ENCODE assay signal across 19 cellular contexts in genomic region chr16:375212-375611, GRCh38. TPM values are rescaled to one million over a fixed set of nuclear protein-coding genes. Genes with fewer than 3 reads are reported as not detected.
A peak's percentile ranks its signal among the peaks of the same experiment; 100 is the strongest.
DNase-seq lines count a peak whose midpoint lies in the region; ATAC-seq and TF ChIP-seq lines count a peak whose summit lies in the region.
"Had no signal": no experiment of that assay in that cellular context is flagged by ENCODE, and none has a peak within 500 bp of the region (broad histone marks: within the 10 kb centered on the region; RNA-seq: fewer than 3 reads in every experiment).

No MANE protein-coding gene starts in this region.

- DNase-seq in Right ventricle myocardium inferior (ENCODE audit: missing footprints) (peak; percentile 4), right atrium auricular region (ENCODE audit: low spot score) (no peak), IMR-90 (no peak), spleen (peak; percentile 66), immature natural killer cell (no peak), coronary artery (ENCODE audit: low spot score) (no peak)
- DNase-seq: 8988T; ACHN; BE2C; C1 segment of cervical spinal cord; CD4-positive, alpha-beta memory T cell; CD4-positive, CD25-positive, alpha-beta regulatory T cell; CD8-positive, alpha-beta memory T cell; COR-L47; DMS 273 treated with DMSO at 0.1 percent for 48 hours; DMS79 treated with DMSO at 0.1 percent for 48 hours; GF-D8 had no signal

- H4K91ac ChIP-seq in IMR-90 (ENCODE audit: insufficient read depth, low read depth, low read length), result no peak overlapping the region

- peaks cover 7 to 17% of the 10 kb centered on the region in 2 donors for H3K4me1 Mint-ChIP-seq in immature natural killer cell

- intact Hi-C loops in Right ventricle myocardium inferior (cut with DNase I) (no loop called here), IMR-90 (cut with micrococcal nuclease) (no loop called here), spleen (cut with DNase I; ENCODE audit: low total_unique reads) (no loop called here)

- H3K14ac ChIP-seq in IMR-90 (replicated peaks; ENCODE audit: low read depth, low read length), result no peak overlapping the region

- H3K9me3 ChIP-seq in right atrium auricular region (no peaks in the 10 kb centered on the region), IMR-90 (ENCODE audit: control insufficient read depth, insufficient read depth, low read length) (no peaks in the 10 kb centered on the region), spleen (no peaks in the 10 kb centered on the region)
- H3K9me3 ChIP-seq: BE2C, BLaER1 had no signal

- dilution Hi-C loops in IMR-90 (cut with HindIII; ENCODE audit: low sequenced_read_pairs, unreplicated experiment), result no loop called here

- no peak overlapping the region for H3K27ac Mint-ChIP-seq in immature natural killer cell
- H3K27ac Mint-ChIP-seq: CD14-positive monocyte; CD4-positive, alpha-beta memory T cell; CD8-positive, alpha-beta memory T cell had no signal

- TF ChIP-seq CTCF in right atrium auricular region (IDR thresholded peaks at IDR 0.05) (no peak), IMR-90 (conservative IDR thresholded peaks at IDR 0.05; ENCODE audit: low read depth, low read length) (no peak), spleen (IDR thresholded peaks at IDR 0.05 in 8 of 11, conservative IDR thresholded peaks at IDR 0.05 in 3 of 11) (no peak), coronary artery (IDR thresholded peaks at IDR 0.05) (no peak)

- H4K5ac ChIP-seq in IMR-90 (ENCODE audit: low read depth, low read length), result no peak overlapping the region

- 94% methylated on average over 16 of the region's 23 CpGs; no CpG with 5 or more reads in 1 of the 2 experiments for WGBS in IMR-90 (ENCODE audit: extremely low coverage in 2 of 2, insufficient read length in 1 of 2), 2 experiments
- WGBS in spleen, 5 donors, result 94 to 97% (median 96%) methylated on average over 23 of the region's 23 CpGs

- H2BK20ac ChIP-seq in IMR-90 (ENCODE audit: low read depth, low read length), result no peak overlapping the region

- H2AK9ac ChIP-seq in IMR-90 (replicated peaks; ENCODE audit: low read depth, low read length, poor library complexity), result peak overlapping the region; percentile 42

- peaks cover 0 to 23% of the 10 kb centered on the region in 2 donors for H3K4me1 ChIP-seq in right atrium auricular region
- peaks cover 3% of the 10 kb centered on the region; the same call in 1 of the 2 replicates for H3K4me1 ChIP-seq in IMR-90 (ENCODE audit: control insufficient read depth, insufficient read depth, low read length)
- H3K4me1 ChIP-seq in spleen, result peaks cover 6 to 34% (median 24%) of the 10 kb centered on the region in 6 donors

- H3K9me3 Mint-ChIP-seq in immature natural killer cell, result no peaks in the 10 kb centered on the region
- H3K9me3 Mint-ChIP-seq: CD14-positive monocyte; CD4-positive, alpha-beta memory T cell; CD4-positive, CD25-positive, alpha-beta regulatory T cell; CD8-positive, alpha-beta memory T cell had no signal

- H3K23ac ChIP-seq in IMR-90 (ENCODE audit: low read depth, low read length), result no peak overlapping the region

- CTCF ChIA-PET in IMR-90 (lab: Yijun Ruan, JAX), result interaction anchor here (0.6 kb wide), 1 partner anchor 764 kb away, joined by 3 read pairs; no protein-coding TSS in a partner anchor

- H3K36me3 ChIP-seq in right atrium auricular region (peaks cover 46% of the 10 kb centered on the region), IMR-90 (ENCODE audit: control insufficient read depth, insufficient read depth, low read length) (peaks cover 56% of the 10 kb centered on the region), spleen (peaks cover 0 to 68% (median 61%) of the 10 kb centered on the region in 6 donors)

- H2AK5ac ChIP-seq in IMR-90 (ENCODE audit: low read depth, low read length), result no peak overlapping the region

- no peak overlapping the region for H3K4me3 ChIP-seq in right atrium auricular region
- H3K4me3 ChIP-seq in IMR-90 (ENCODE audit: insufficient read depth, low read depth, low read length), result no peak overlapping the region
- no peak overlapping the region for H3K4me3 ChIP-seq in spleen
- H3K4me3 ChIP-seq in coronary artery, result no peak overlapping the region
- H3K4me3 ChIP-seq: BLaER1 had no signal

- BruUV-seq in IMR-90 (replicated peaks; lab: Mats Ljungman, UMichigan), result no TSS peak

- H3K9ac ChIP-seq in IMR-90 (ENCODE audit: low read depth, low read length), result no peak overlapping the region
- H3K9ac ChIP-seq: BLaER1 had no signal

- H4K8ac ChIP-seq in IMR-90 (ENCODE audit: low read depth in 2 of 2, low read length in 2 of 2), result no peak overlapping the region

- TF ChIP-seq POLR2A in IMR-90 (IDR thresholded peaks at IDR 0.05; ENCODE audit: low read depth, low read length) (no peak), spleen (IDR thresholded peaks at IDR 0.05) (no peak)

- H2BK15ac ChIP-seq in IMR-90 (ENCODE audit: low read depth, low read length), result no peak overlapping the region

- in situ Hi-C loops in IMR-90 (cut with MboI; ENCODE audit: low sequenced_read_pairs), result no loop called here

- no peak overlapping the region for H3K27ac ChIP-seq in right atrium auricular region
- H3K27ac ChIP-seq in IMR-90 (ENCODE audit: insufficient read depth, low read length), result no peak overlapping the region
- H3K27ac ChIP-seq in spleen, result no peak overlapping the region
- no peak overlapping the region for H3K27ac ChIP-seq in coronary artery
- H3K27ac ChIP-seq: BLaER1 had no signal

- no peak overlapping the region for H3K18ac ChIP-seq in IMR-90 (ENCODE audit: low read depth, low read length)

- no peak overlapping the region for H2AFZ ChIP-seq in IMR-90 (replicated peaks; ENCODE audit: low read length, poor library complexity)

- no peak overlapping the region for H2BK120ac ChIP-seq in IMR-90 (ENCODE audit: low read depth, low read length)

- no peaks in the 10 kb centered on the region for H3K27me3 ChIP-seq in right atrium auricular region
- H3K27me3 ChIP-seq in IMR-90 (ENCODE audit: control insufficient read depth, insufficient read depth, low read length), result no peaks in the 10 kb centered on the region
- H3K27me3 ChIP-seq in spleen (replicated peaks in 1 of 7), result no peaks in the 10 kb centered on the region
- H3K27me3 ChIP-seq: BE2C, BLaER1 had no signal

- peaks cover 0 to 3% (median 3%) of the 10 kb centered on the region in 3 donors for H3K36me3 Mint-ChIP-seq in immature natural killer cell

- H4K20me1 ChIP-seq in IMR-90 (ENCODE audit: insufficient read depth, low read length), result peaks cover 16% of the 10 kb centered on the region

- POLR2A ChIA-PET in IMR-90 (lab: Charles Lee; ENCODE audit: unreplicated experiment), result no interaction called here

- no peak overlapping the region for H3K56ac ChIP-seq in IMR-90 (ENCODE audit: extremely low read depth, insufficient read depth, low read length)

- TF ChIP-seq RAD21 in IMR-90 (IDR thresholded peaks at IDR 0.05; ENCODE audit: low read length), result no peak

- no peak overlapping the region for H2BK5ac ChIP-seq in IMR-90 (ENCODE audit: low read depth, low read length, poor library complexity, severe bottlenecking)

- no peak overlapping the region for H3K4ac ChIP-seq in IMR-90 (ENCODE audit: low read depth, low read length)

- no peak overlapping the region for H3K4me3 Mint-ChIP-seq in immature natural killer cell
- H3K4me3 Mint-ChIP-seq: CD14-positive monocyte; CD4-positive, alpha-beta memory T cell; CD4-positive, CD25-positive, alpha-beta regulatory T cell; CD8-positive, alpha-beta memory T cell had no signal

- H3K27me3 Mint-ChIP-seq in immature natural killer cell (ENCODE audit: low read depth in 3 of 3), result peaks cover 0 to 3% (median 3%) of the 10 kb centered on the region in 3 donors
- H3K27me3 Mint-ChIP-seq: CD4-positive, alpha-beta memory T cell; CD4-positive, CD25-positive, alpha-beta regulatory T cell; CD8-positive, alpha-beta memory T cell had no signal

- H3K79me1 ChIP-seq in IMR-90 (ENCODE audit: low read depth in 1 of 2, low read length in 2 of 2), result peaks cover 10 to 19% of the 10 kb centered on the region in 2 experiments; a peak in 3 of 4 replicates

- ATAC-seq in Right ventricle myocardium inferior (no peak), IMR-90 (ENCODE audit: low read depth) (no peak)

- H3K9me1 ChIP-seq in IMR-90 (ENCODE audit: insufficient read depth, low read length), result no peaks in the 10 kb centered on the region

- no peak overlapping the region for H3K4me2 ChIP-seq in IMR-90 (ENCODE audit: low read depth, low read length)
- H3K4me2 ChIP-seq: BLaER1 had no signal

RNA-seq across cellular contexts. Expression of gene MRPL28, which starts 4.9 kb away (rescaled TPM):
- total RNA-seq in Right ventricle myocardium inferior (83.1 TPM), right atrium auricular region (10 to 100 TPM; 89.0 to 90.3 TPM), IMR-90 (2012; rRNA removed) (104 and 106 TPM in 2 replicates), spleen (10 to 100 TPM; 38.0 to 64.1 (median 48.0) TPM)
- polyA plus RNA-seq in IMR-90 (2012; rRNA removed) (181 and 255 TPM in 2 replicates), spleen (100 to 1,000 TPM in 1 of 3 donors, 10 to 100 TPM in 2; 85.0 to 108 (median 85.7) TPM), immature natural killer cell (100 to 1,000 TPM in 2 of 3 donors, 10 to 100 TPM in 1; 98.6 to 139 (median 106) TPM)
- 224 and 350 TPM in 2 replicates for polyA plus RNA-seq in IMR-90 (2012; cell fraction: cytosol; rRNA removed)
- 81.5 and 129 TPM in 2 replicates for polyA plus RNA-seq in IMR-90 (2012; cell fraction: nucleus; rRNA removed; ENCODE audit: low replicate concordance)

RNA-seq across cellular contexts. Expression of gene PGAP6, which starts 6.6 kb away (rescaled TPM):
- total RNA-seq in Right ventricle myocardium inferior, result 32.1 TPM
- 10 to 100 TPM; 34.0 to 41.1 TPM for total RNA-seq in right atrium auricular region
- 49.1 and 56.1 TPM in 2 replicates for total RNA-seq in IMR-90 (2012; rRNA removed)
- polyA plus RNA-seq in IMR-90 (2012; rRNA removed), result 124 and 125 TPM in 2 replicates
- polyA plus RNA-seq in IMR-90 (2012; cell fraction: cytosol; rRNA removed), result 60.8 and 173 TPM in 2 replicates
- polyA plus RNA-seq in IMR-90 (2012; cell fraction: nucleus; rRNA removed; ENCODE audit: low replicate concordance), result 138 and 443 TPM in 2 replicates
- total RNA-seq in spleen, result 10 to 100 TPM; 35.7 to 63.2 (median 51.0) TPM
- 10 to 100 TPM; 19.5 to 40.6 (median 32.2) TPM for polyA plus RNA-seq in spleen
- 10 to 100 TPM; 16.0 to 35.9 (median 23.7) TPM for polyA plus RNA-seq in immature natural killer cell

RNA-seq across cellular contexts. Expression of gene NME4, which starts 21.8 kb away (rescaled TPM):
- total RNA-seq in Right ventricle myocardium inferior (91.3 TPM), right atrium auricular region (10 to 100 TPM; 45.4 to 45.8 TPM), IMR-90 (2012; rRNA removed) (123 and 124 TPM in 2 replicates), spleen (10 to 100 TPM; 27.3 to 71.4 (median 50.0) TPM)
- polyA plus RNA-seq in IMR-90 (2012; rRNA removed) (288 and 406 TPM in 2 replicates), spleen (10 to 100 TPM; 43.4 to 75.8 (median 67.7) TPM), immature natural killer cell (10 to 100 TPM; 30.4 to 53.7 (median 36.5) TPM)
- polyA plus RNA-seq in IMR-90 (2012; cell fraction: cytosol; rRNA removed), result 464 and 725 TPM in 2 replicates
- polyA plus RNA-seq in IMR-90 (2012; cell fraction: nucleus; rRNA removed; ENCODE audit: low replicate concordance), result 233 and 407 TPM in 2 replicates

RNA-seq across cellular contexts. Expression of gene AXIN1, which starts 22.7 kb away (rescaled TPM):
- total RNA-seq in Right ventricle myocardium inferior (12.8 TPM), right atrium auricular region (10 to 100 TPM; 12.9 to 19.4 TPM), IMR-90 (2012; rRNA removed) (10.9 and 11.9 TPM in 2 replicates), spleen (10 to 100 TPM; 22.6 to 27.3 (median 24.8) TPM)
- polyA plus RNA-seq in IMR-90 (2012; rRNA removed) (14.2 and 15.1 TPM in 2 replicates), spleen (10 to 100 TPM; 12.9 to 22.7 (median 13.6) TPM), immature natural killer cell (10 to 100 TPM in 1 of 3 donors, 1 to 10 TPM in 2; 1.9 to 12.5 (median 5.2) TPM)
- 18.6 and 22.1 TPM in 2 replicates for polyA plus RNA-seq in IMR-90 (2012; cell fraction: cytosol; rRNA removed)
- polyA plus RNA-seq in IMR-90 (2012; cell fraction: nucleus; rRNA removed; ENCODE audit: low replicate concordance), result 19.0 and 28.1 TPM in 2 replicates

RNA-seq across cellular contexts. Expression of gene DECR2, which starts 26.5 kb away (rescaled TPM):
- 10.6 TPM for total RNA-seq in Right ventricle myocardium inferior
- 10 to 100 TPM; 10.6 to 18.7 TPM for total RNA-seq in right atrium auricular region
- total RNA-seq in IMR-90 (2012; rRNA removed), result 3.9 TPM in 2 replicates
- 26.7 and 29.6 TPM in 2 replicates for polyA plus RNA-seq in IMR-90 (2012; rRNA removed)
- 14.9 and 32.6 TPM in 2 replicates for polyA plus RNA-seq in IMR-90 (2012; cell fraction: cytosol; rRNA removed)
- 68.9 and 165 TPM in 2 replicates for polyA plus RNA-seq in IMR-90 (2012; cell fraction: nucleus; rRNA removed; ENCODE audit: low replicate concordance)
- 10 to 100 TPM in 5 of 7 donors, 1 to 10 TPM in 2; 8.9 to 14.8 (median 11.7) TPM for total RNA-seq in spleen
- polyA plus RNA-seq in spleen, result 10 to 100 TPM in 2 of 3 donors, 1 to 10 TPM in 1; 9.1 to 19.5 (median 14.1) TPM
- polyA plus RNA-seq in immature natural killer cell, result 10 to 100 TPM in 1 of 3 donors, 1 to 10 TPM in 2; 3.6 to 12.9 (median 5.4) TPM

Comparison
In these comparisons a context has a peak if more than half of its experiments do, and no peak if none do; other contexts are left out.
1. DNase-seq: peak in Right ventricle myocardium inferior (single experiment) and spleen (single experiment); none in right atrium auricular region (single experiment), IMR-90 (single experiment), immature natural killer cell (0 of 3) and coronary artery (single experiment).